In the genomic region with DNA sequence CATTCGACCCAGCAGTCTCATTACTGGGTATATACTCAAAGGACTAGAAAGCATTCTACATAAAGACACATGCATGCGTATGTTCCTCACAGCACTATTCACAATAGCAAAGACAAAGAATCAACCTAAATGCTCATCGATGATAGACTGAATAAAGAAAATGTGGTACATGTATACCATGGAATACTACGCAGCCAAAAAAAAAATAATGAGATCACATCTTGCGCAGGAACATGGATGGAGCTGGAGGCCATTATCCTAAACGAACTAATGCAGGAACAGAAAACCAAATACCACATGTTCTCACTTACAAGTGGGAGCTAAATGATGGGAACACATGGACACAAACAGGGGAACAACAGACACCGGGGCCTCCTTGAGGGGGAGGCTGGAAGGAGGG, we compare ENCODE assay signal across 11 cellular contexts. TPM values are rescaled to one million over a fixed set of nuclear protein-coding genes. Genes with fewer than 3 reads are reported as not detected.
"Had no signal": no experiment of that assay in that cellular context is flagged by ENCODE, and none has a peak within 500 bp of the region (broad histone marks: within the 10 kb centered on the region; RNA-seq: fewer than 3 reads in every experiment).

No MANE protein-coding gene starts in this region.

- H3K9me3 ChIP-seq: HAP-1 had no signal

- H3K4me3 ChIP-seq: GM23248, GM23338, HAP-1 had no signal

- H3K4me1 ChIP-seq: HAP-1 had no signal

- H3K27ac Mint-ChIP-seq: GM23338, HFFc6 had no signal

- DNase-seq: GM23248, GOT3, H7, H9, HCEC 1CT, HFFc6 had no signal

- H3K4me1 Mint-ChIP-seq: GM23338 had no signal

- H3K4me3 Mint-ChIP-seq: GM23338, H9, HFFc6 had no signal

- H2AFZ ChIP-seq: GM23248, GM23338 had no signal

- H3K9me3 Mint-ChIP-seq: GM23338, H9, HFFc6 had no signal

- H3K36me3 ChIP-seq: HAP-1 had no signal

- FAIRE-seq: H1, H54 had no signal

- ATAC-seq: GM23338, HCT116 had no signal

- H3K27ac ChIP-seq: GM23248 had no signal

- H3K4me2 ChIP-seq: GM23338 had no signal

- H3K9ac ChIP-seq: GM23248 had no signal

RNA-seq across cellular contexts. Expression of a gene that starts 43.7 kb away (rescaled TPM):
- total RNA-seq: GM23248 had no signal
- polyA plus RNA-seq: GM23248 had no signal
